ENCODE assay signal across 17 cellular contexts in the genomic region with DNA sequence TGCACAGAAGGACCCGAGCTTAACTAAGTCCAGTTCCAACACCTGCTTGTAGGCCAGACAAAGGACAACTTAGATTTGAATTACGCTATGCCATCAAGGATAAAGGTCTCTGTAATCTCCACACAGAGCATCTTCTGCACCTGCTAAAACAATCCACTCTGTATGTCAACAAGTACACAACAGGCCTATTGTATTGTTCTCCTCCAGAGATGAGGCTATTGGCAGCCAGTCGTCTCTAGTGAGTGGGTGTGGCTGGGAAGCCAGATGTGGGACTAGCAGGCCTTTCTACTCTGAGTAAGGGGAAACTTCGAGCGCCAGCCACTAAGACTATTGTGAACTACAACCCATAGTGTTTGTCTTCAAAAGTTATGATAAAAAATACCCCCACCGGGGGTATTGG. TPM values are rescaled to one million over a fixed set of nuclear protein-coding genes. Genes with fewer than 3 reads are reported as not detected.
A peak's percentile ranks its signal among the peaks of the same experiment; 100 is the strongest.
DNase-seq lines count a peak whose midpoint lies in the region; ATAC-seq lines count a peak whose summit lies in the region.
"Had no signal": no experiment of that assay in that cellular context is flagged by ENCODE, and none has a peak within 500 bp of the region (broad histone marks: within the 10 kb centered on the region; RNA-seq: fewer than 3 reads in every experiment).

No MANE protein-coding gene starts in this region.

- peak overlapping the region; percentile 96 for H3K27ac ChIP-seq in temporal lobe (ENCODE audit: low read depth, low read length)
- H3K27ac ChIP-seq: A549, psoas muscle had no signal

- DNase-seq in NCI-H1436 (lab: John Stamatoyannopoulos, UW) = peak; percentile 16
- DNase-seq in NCI-H1436 treated with DMSO at 0.1 percent for 48 hours (lab: John Stamatoyannopoulos, UW) = no peak
- peak; percentile 4 for DNase-seq in NCI-H774 (lab: John Stamatoyannopoulos, UW)
- peak; percentile 42 for DNase-seq in left ventricle myocardium superior
- no peak for DNase-seq in AG08396 (ENCODE audit: low spot score)
- no peak for DNase-seq in NK-92 treated with Interleukin-12 subunit alpha and Interleukin-12 subunit beta, amount 100 ng/mL, for 24 hours (lab: John Stamatoyannopoulos, UW)
- DNase-seq: activated gamma-delta T cell treated with Interleukin-2 at 50 U/mL for 16 hours; Caco-2; Karpas-422; psoas muscle; stimulated activated CD4-positive, alpha-beta T cell treated with anti-CD3 and anti-CD28 coated beads, Interleukin-15, amount 100 ng/mL, for 24 hours had no signal

- ATAC-seq in left ventricle myocardium superior (peak; percentile 74), HG03432 (IDR thresholded peaks at IDR 0.05; ENCODE audit: unreplicated experiment) (no peak)
- ATAC-seq: A549, left lobe of liver, psoas muscle had no signal

- intact Hi-C loops in left ventricle myocardium superior (cut with micrococcal nuclease) = no loop called here

RNA-seq across cellular contexts. Expression of a gene that starts 12.2 kb away (rescaled TPM):
- 13.4 TPM for total RNA-seq in left ventricle myocardium superior
- total RNA-seq in temporal lobe = 18.2 TPM

RNA-seq across cellular contexts. Expression of a gene that starts 51.7 kb away (rescaled TPM):
- total RNA-seq in left ventricle myocardium superior (1.8 TPM), temporal lobe (0.49 TPM)
- total RNA-seq: Caco-2, myocyte, RPMI7951 had no signal

Comparison
In these comparisons a context has a peak if more than half of its experiments do, and no peak if none do; other contexts are left out.
1. DNase-seq: peak in NCI-H1436 (single experiment), NCI-H774 (single experiment) and left ventricle myocardium superior (single experiment); none in NCI-H1436 treated with DMSO at 0.1 percent for 48 hours (single experiment), AG08396 (single experiment) and NK-92 treated with Interleukin-12 subunit alpha and Interleukin-12 subunit beta, amount 100 ng/mL, for 24 hours (single experiment).